13 cellular contexts compared by ENCODE assay signal in the genomic region with DNA sequence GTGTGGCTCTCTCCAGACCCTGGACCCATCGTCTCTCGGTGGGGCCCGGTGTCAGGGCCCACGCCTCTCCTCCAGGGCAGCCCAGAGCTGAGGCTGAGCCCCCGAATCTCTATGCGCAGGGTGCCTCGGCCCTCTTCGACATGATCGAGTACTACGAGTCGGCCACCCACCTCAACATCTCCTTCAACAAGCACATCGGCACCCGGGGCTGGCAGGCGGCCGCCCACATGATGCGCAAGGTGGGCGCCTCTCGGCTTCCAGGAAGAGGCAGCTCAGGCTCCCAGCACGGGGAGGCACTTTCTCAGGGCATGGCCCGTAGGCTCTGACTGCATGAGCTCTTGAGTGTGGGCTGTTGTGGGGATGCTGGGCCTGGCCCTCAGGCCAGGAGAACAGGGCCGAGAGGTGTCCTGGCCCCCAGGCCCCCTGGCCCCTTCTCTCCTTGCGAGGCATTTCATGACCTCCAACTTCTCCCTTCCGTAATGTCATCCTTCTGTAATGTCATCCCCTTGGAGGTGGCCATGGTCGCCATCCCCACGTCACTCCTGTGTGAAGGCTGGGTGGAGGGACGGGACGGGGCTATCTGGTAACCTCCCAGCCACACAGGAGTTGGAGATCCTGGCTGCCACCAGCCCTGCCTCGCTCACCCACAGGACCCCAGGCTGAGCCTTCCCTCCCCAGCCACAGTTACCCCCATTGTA. TPM values are rescaled to one million over a fixed set of nuclear protein-coding genes. Genes with fewer than 3 reads are reported as not detected.
DNase-seq lines count a peak whose midpoint lies in the region; ATAC-seq, FAIRE-seq and TF ChIP-seq lines count a peak whose summit lies in the region.
"Had no signal": no experiment of that assay in that cellular context is flagged by ENCODE, and none has a peak within 500 bp of the region (broad histone marks: within the 10 kb centered on the region; RNA-seq: fewer than 3 reads in every experiment).

No MANE protein-coding gene starts in this region.

- ATAC-seq in activated T-helper 17 cell treated with anti-CD3 and anti-CD28 coated beads, Interleukin-2, amount 50 U/mL, for 72 hours (replicated peaks) = no peak
- no peak for ATAC-seq in HG02938 (IDR thresholded peaks at IDR 0.05; ENCODE audit: unreplicated experiment)
- ATAC-seq in lower lobe of right lung = no peak
- ATAC-seq: GM23338 had no signal

- peaks cover 16% of the 10 kb centered on the region for H3K36me3 Mint-ChIP-seq in activated T-helper 17 cell treated with anti-CD3 and anti-CD28 coated beads, Interleukin-2, amount 50 U/mL, for 72 hours (ENCODE audit: low read depth)

- no peaks in the 10 kb centered on the region for H3K9me3 ChIP-seq in H1 (ENCODE audit: insufficient read depth in 2 of 2, low read depth in 1 of 2, low read length in 1 of 2)
- H3K9me3 ChIP-seq in lower lobe of right lung = no peaks in the 10 kb centered on the region
- no peaks in the 10 kb centered on the region for H3K9me3 ChIP-seq in Peyer's patch
- H3K9me3 ChIP-seq: HAP-1 had no signal

- H3K14ac ChIP-seq in H1 (ENCODE audit: insufficient read length) = no peak overlapping the region

- POLR2A ChIA-PET in H1 (lab: Charles Lee; ENCODE audit: partially characterized antibody) = interaction anchor here (1.9 kb wide), 1 partner anchor 10 kb away, joined by 4 read pairs; no protein-coding TSS in a partner anchor

- CTCF ChIA-PET in H1 (lab: Charles Lee; ENCODE audit: partially characterized antibody) = interaction anchor here (1.0 to 5.6 kb wide), 6 partner anchors 11 to 24 kb away, joined by 3 to 44 read pairs (median 4); no protein-coding TSS in a partner anchor

- H3K4me1 Mint-ChIP-seq in activated T-helper 17 cell treated with anti-CD3 and anti-CD28 coated beads, Interleukin-2, amount 50 U/mL, for 72 hours = peaks cover 5% of the 10 kb centered on the region

- no peaks in the 10 kb centered on the region for H3K9me3 Mint-ChIP-seq in activated T-helper 17 cell treated with anti-CD3 and anti-CD28 coated beads, Interleukin-2, amount 50 U/mL, for 72 hours
- H3K9me3 Mint-ChIP-seq: GM23338 had no signal

- peak overlapping the region; percentile 66; the same call in 1 of the 2 replicates for H2BK5ac ChIP-seq in H1 (ENCODE audit: low read depth, low read length)

- H3K4me3 ChIP-seq in H1 (ENCODE audit: extremely low read depth in 1 of 4, insufficient read depth in 2 of 4, low read depth in 3 of 4, low read length in 4 of 4) = no peak overlapping the region
- no peak overlapping the region for H3K4me3 ChIP-seq in lower lobe of right lung
- no peak overlapping the region for H3K4me3 ChIP-seq in Peyer's patch
- H3K4me3 ChIP-seq: GM23338, HAP-1 had no signal

- no peak for TF ChIP-seq CTCF in H1 (IDR thresholded peaks at IDR 0.05; ENCODE audit: control extremely low read depth in 1 of 3, insufficient read depth in 1 of 3, low read depth in 1 of 3, low read length in 3 of 3)
- TF ChIP-seq CTCF in lower lobe of right lung (IDR thresholded peaks at IDR 0.05) = no peak
- no peak for TF ChIP-seq CTCF in Peyer's patch (IDR thresholded peaks at IDR 0.05)

- H2AFZ ChIP-seq in H1 (ENCODE audit: low read length) = no peak overlapping the region
- H2AFZ ChIP-seq: GM23338 had no signal

- no peak overlapping the region for H2BK12ac ChIP-seq in H1 (ENCODE audit: low read depth, low read length)

- H3K27me3 ChIP-seq in H1 (replicated peaks in 1 of 4; ENCODE audit: control insufficient read depth in 3 of 4, extremely low read depth in 1 of 4, insufficient read depth in 3 of 4, low read length in 3 of 4) (no peaks in the 10 kb centered on the region), lower lobe of right lung (ENCODE audit: low read depth) (no peaks in the 10 kb centered on the region), Peyer's patch (no peaks in the 10 kb centered on the region)

- WGBS in H1 (ENCODE audit: extremely low coverage in 1 of 2, insufficient coverage in 1 of 2, insufficient read length in 1 of 2, insufficient replicate concordance in 2 of 2, low coverage in 1 of 2, low lambda C conversion rate in 2 of 2, missing lambda C conversion rate in 1 of 2), 2 experiments = 93% methylated on average over 27 of the region's 28 CpGs; no CpG with 5 or more reads in 1 of the 2 experiments

- no peak overlapping the region for H2BK15ac ChIP-seq in H1 (ENCODE audit: low read length)

- H3K27me3 Mint-ChIP-seq in activated T-helper 17 cell treated with anti-CD3 and anti-CD28 coated beads, Interleukin-2, amount 50 U/mL, for 72 hours = no peaks in the 10 kb centered on the region

- H4K5ac ChIP-seq in H1 (ENCODE audit: insufficient read length, low read depth, low read length) = no peak overlapping the region

- no peak overlapping the region for H4K91ac ChIP-seq in H1 (replicated peaks; ENCODE audit: insufficient read length, low read length)

- H3K23me2 ChIP-seq in H1 (ENCODE audit: low read depth, low read length) = no peaks in the 10 kb centered on the region

- H3K27ac ChIP-seq in H1 (ENCODE audit: low read depth, low read length) = no peak overlapping the region
- no peak overlapping the region for H3K27ac ChIP-seq in lower lobe of right lung
- H3K27ac ChIP-seq in Peyer's patch = no peak overlapping the region
- H3K27ac ChIP-seq: 22Rv1, HL-60 had no signal

- H3K4me2 ChIP-seq in H1 (ENCODE audit: insufficient read depth in 1 of 2, low read depth in 2 of 2, low read length in 2 of 2) = no peak overlapping the region
- H3K4me2 ChIP-seq: GM23338 had no signal

- TF ChIP-seq POLR2A in GM12892 (IDR thresholded peaks at IDR 0.05; ENCODE audit: low read depth, low read length) = no peak
- no peak for TF ChIP-seq POLR2A in H1 (IDR thresholded peaks at IDR 0.05; ENCODE audit: control extremely low read depth in 1 of 2, low read depth in 2 of 2, low read length in 2 of 2)
- no peak for TF ChIP-seq POLR2A in Peyer's patch (IDR thresholded peaks at IDR 0.05)

- H2BK120ac ChIP-seq in H1 (replicated peaks; ENCODE audit: low read depth, low read length) = no peak overlapping the region

- peaks cover 3 to 11% of the 10 kb centered on the region in 2 experiments for H4K20me1 ChIP-seq in H1 (replicated peaks in 1 of 2; ENCODE audit: control insufficient read depth in 1 of 2, insufficient read depth in 2 of 2, low read length in 2 of 2)

- no peak for TF ChIP-seq RAD21 in H1 (IDR thresholded peaks at IDR 0.05 in 1 of 2, conservative IDR thresholded peaks at IDR 0.05 in 1 of 2; ENCODE audit: low read depth in 2 of 2, low read length in 2 of 2)

- H3K79me2 ChIP-seq in H1 (ENCODE audit: control insufficient read depth in 1 of 2, insufficient read depth in 2 of 2, low read length in 2 of 2) = peaks cover 0 to 5% of the 10 kb centered on the region in 2 experiments; a peak in 1 of 4 replicates

- H3K23ac ChIP-seq in H1 (ENCODE audit: insufficient read length) = no peak overlapping the region

- H3K56ac ChIP-seq in H1 (replicated peaks; ENCODE audit: insufficient read length, low read depth, low read length) = no peak overlapping the region

- H3K18ac ChIP-seq in H1 (ENCODE audit: extremely low read depth, low read length) = no peak overlapping the region

- no peak overlapping the region for H3K4me3 Mint-ChIP-seq in activated T-helper 17 cell treated with anti-CD3 and anti-CD28 coated beads, Interleukin-2, amount 50 U/mL, for 72 hours
- H3K4me3 Mint-ChIP-seq: GM23338 had no signal

- no peak for TF ChIP-seq EP300 in H1 (IDR thresholded peaks at IDR 0.05; ENCODE audit: borderline replicate concordance in 1 of 2, low read depth in 2 of 2, low read length in 2 of 2)

- H2AK5ac ChIP-seq in H1 (ENCODE audit: low read depth, low read length) = no peak overlapping the region

- peak; percentile 25 for DNase-seq in GM12892 (ENCODE audit: insufficient read length)
- no peak for DNase-seq in H1 (ENCODE audit: low read depth in 1 of 2, low spot score in 2 of 2)
- DNase-seq in nucleus accumbens (lab: John Stamatoyannopoulos, UW) = peak in 31 of 56 donors; percentile 5 to 80 (median 35)
- no peak for DNase-seq in lower lobe of right lung
- no peak for DNase-seq in D341Med (ENCODE audit: low spot score)
- DNase-seq in Peyer's patch = no peak
- DNase-seq: DMS 273 treated with DMSO at 0.1 percent for 48 hours had no signal

- H3K36me3 ChIP-seq in H1 (ENCODE audit: control insufficient read depth in 2 of 4, insufficient read depth in 4 of 4, low read length in 3 of 4) = peaks cover 2 to 17% (median 7%) of the 10 kb centered on the region in 4 experiments; a peak in 5 of 8 replicates
- peaks cover 58% of the 10 kb centered on the region for H3K36me3 ChIP-seq in lower lobe of right lung
- peaks cover 0 to 61% (median 0%) of the 10 kb centered on the region in 3 donors for H3K36me3 ChIP-seq in Peyer's patch

- peak overlapping the region; percentile 20 for H3K27ac Mint-ChIP-seq in activated T-helper 17 cell treated with anti-CD3 and anti-CD28 coated beads, Interleukin-2, amount 50 U/mL, for 72 hours
- H3K27ac Mint-ChIP-seq: GM23338 had no signal

- H3K79me1 ChIP-seq in H1 (ENCODE audit: low read depth, low read length) = peaks cover 12% of the 10 kb centered on the region

- no peak for FAIRE-seq in GM12892 (lab: Jason Lieb, UNC)
- no peak for FAIRE-seq in H1 (lab: Jason Lieb, UNC)

- intact Hi-C loops in lower lobe of right lung (cut with DNase I) = no loop called here

- H4K8ac ChIP-seq in H1 (ENCODE audit: extremely low read depth, insufficient read depth, low read length) = no peak overlapping the region

- no peak overlapping the region; a peak in 1 of 7 replicates for H3K9ac ChIP-seq in H1 (replicated peaks in 1 of 4; ENCODE audit: extremely low read depth in 1 of 4, low read depth in 3 of 4, low read length in 3 of 4)

- H2BK20ac ChIP-seq in H1 (ENCODE audit: low read length) = no peak overlapping the region

- H3K4ac ChIP-seq in H1 (replicated peaks; ENCODE audit: insufficient read length, low read depth, low read length) = no peak overlapping the region

- peaks cover 0 to 12% (median 6%) of the 10 kb centered on the region in 4 experiments; a peak in 5 of 7 replicates for H3K4me1 ChIP-seq in H1 (replicated peaks in 1 of 4; ENCODE audit: control insufficient read depth in 3 of 4, insufficient read depth in 4 of 4, low read length in 3 of 4)
- H3K4me1 ChIP-seq in lower lobe of right lung = no peaks in the 10 kb centered on the region
- peaks cover 0 to 6% (median 0%) of the 10 kb centered on the region in 4 donors for H3K4me1 ChIP-seq in Peyer's patch
- H3K4me1 ChIP-seq: HAP-1 had no signal

RNA-seq across cellular contexts. Expression of gene NKPD1, which starts 19.4 kb away (rescaled TPM):
- polyA plus RNA-seq in GM12892 (2012; ENCODE audit: missing spikeins) = 0.11 TPM
- under 1 TPM; 0.06 to 0.40 TPM for total RNA-seq in activated T-helper 17 cell treated with anti-CD3 and anti-CD28 coated beads, Interleukin-2, amount 50 U/mL, for 72 hours
- 0.38 and 0.39 TPM in 2 replicates for total RNA-seq in H1 (2021; fragmentation: NEBNext Ultra II Directional; extraction: Animal tissue kit (Norgen Biotek cat#: 25700))
- 0.30 and 0.55 TPM in 2 replicates for polyA plus RNA-seq in H1 (2011; rRNA removed)
- polyA plus RNA-seq in H1 (2011; cell fraction: cytosol; rRNA removed) = 0.69 TPM
- 0.73 TPM for polyA plus RNA-seq in H1 (2011; cell fraction: nucleus; rRNA removed)
- polyA plus RNA-seq in H1 (2012, experiment 1 of 2) = 0.22 to 0.24 TPM (median 0.23 TPM) in 3 of 4 replicates, not detected in the other
- 0.20 TPM for polyA plus RNA-seq in H1 (2012, experiment 2 of 2)
- 0.22 TPM for polyA plus RNA-seq in H1 (2013, experiment 1 of 2)
- 0.26 TPM for polyA plus RNA-seq in H1 (2013, experiment 2 of 2)
- polyA minus RNA-seq in H1 (2011; rRNA and poly(A)+ RNA removed) = 0.22 and 0.32 TPM in 2 replicates
- not detected for polyA minus RNA-seq in H1 (2011; cell fraction: cytosol; rRNA and poly(A)+ RNA removed)
- polyA minus RNA-seq in H1 (2011; cell fraction: nucleus; rRNA and poly(A)+ RNA removed) = 0.80 TPM
- total RNA-seq in lower lobe of right lung (not detected), Peyer's patch (under 1 TPM in 2 of 4 donors, not detected in 2; 0.35 to 0.40 TPM)

RNA-seq across cellular contexts. Expression of gene TRAPPC6A, which starts 36.7 kb away (rescaled TPM):
- polyA plus RNA-seq in GM12892 (2012; ENCODE audit: missing spikeins) = 41.1 TPM
- 10 to 100 TPM; 12.9 to 32.1 TPM for total RNA-seq in activated T-helper 17 cell treated with anti-CD3 and anti-CD28 coated beads, Interleukin-2, amount 50 U/mL, for 72 hours
- total RNA-seq in H1 (2021; fragmentation: NEBNext Ultra II Directional; extraction: Animal tissue kit (Norgen Biotek cat#: 25700)) = 30.5 and 31.8 TPM in 2 replicates
- polyA plus RNA-seq in H1 (2011; rRNA removed) = 130 and 144 TPM in 2 replicates
- polyA plus RNA-seq in H1 (2011; cell fraction: cytosol; rRNA removed) = 127 TPM
- polyA plus RNA-seq in H1 (2011; cell fraction: nucleus; rRNA removed) = 71.3 TPM
- polyA plus RNA-seq in H1 (2012, experiment 1 of 2) = 38.7 to 84.3 TPM (median 76.0 TPM) in 4 replicates
- 102 TPM for polyA plus RNA-seq in H1 (2012, experiment 2 of 2)
- 35.8 TPM for polyA plus RNA-seq in H1 (2013, experiment 1 of 2)
- polyA plus RNA-seq in H1 (2013, experiment 2 of 2) = 35.4 TPM
- polyA minus RNA-seq in H1 (2011; rRNA and poly(A)+ RNA removed) = 9.3 and 13.3 TPM in 2 replicates
- 17.0 TPM for polyA minus RNA-seq in H1 (2011; cell fraction: cytosol; rRNA and poly(A)+ RNA removed)
- 10.3 TPM for polyA minus RNA-seq in H1 (2011; cell fraction: nucleus; rRNA and poly(A)+ RNA removed)
- total RNA-seq in lower lobe of right lung = 18.4 TPM
- 10 to 100 TPM; 11.4 to 58.6 (median 21.6) TPM for total RNA-seq in Peyer's patch

RNA-seq across cellular contexts. Expression of gene BLOC1S3, which starts 37.2 kb away (rescaled TPM):
- 3.3 TPM for polyA plus RNA-seq in GM12892 (2012; ENCODE audit: missing spikeins)
- total RNA-seq in activated T-helper 17 cell treated with anti-CD3 and anti-CD28 coated beads, Interleukin-2, amount 50 U/mL, for 72 hours = 10 to 100 TPM; 13.9 to 16.7 TPM
- total RNA-seq in H1 (2021; fragmentation: NEBNext Ultra II Directional; extraction: Animal tissue kit (Norgen Biotek cat#: 25700)) = 6.0 and 8.0 TPM in 2 replicates
- polyA plus RNA-seq in H1 (2011; rRNA removed) = 6.1 and 7.6 TPM in 2 replicates
- 3.2 TPM for polyA plus RNA-seq in H1 (2011; cell fraction: cytosol; rRNA removed)
- polyA plus RNA-seq in H1 (2011; cell fraction: nucleus; rRNA removed) = 5.1 TPM
- polyA plus RNA-seq in H1 (2012, experiment 1 of 2) = 4.5 to 6.2 TPM (median 5.0 TPM) in 4 replicates
- polyA plus RNA-seq in H1 (2012, experiment 2 of 2) = 3.8 TPM
- polyA plus RNA-seq in H1 (2013, experiment 1 of 2) = 5.2 TPM
- 6.0 TPM for polyA plus RNA-seq in H1 (2013, experiment 2 of 2)
- 4.8 and 6.4 TPM in 2 replicates for polyA minus RNA-seq in H1 (2011; rRNA and poly(A)+ RNA removed)
- polyA minus RNA-seq in H1 (2011; cell fraction: cytosol; rRNA and poly(A)+ RNA removed) = 4.0 TPM
- polyA minus RNA-seq in H1 (2011; cell fraction: nucleus; rRNA and poly(A)+ RNA removed) = 8.1 TPM
- total RNA-seq in lower lobe of right lung = 15.9 TPM
- total RNA-seq in Peyer's patch = 10 to 100 TPM in 2 of 4 donors, 1 to 10 TPM in 2; 6.6 to 18.0 (median 10.3) TPM

RNA-seq across cellular contexts. Expression of gene PPP1R37, which starts 48.4 kb away (rescaled TPM):
- 6.2 TPM for polyA plus RNA-seq in GM12892 (2012; ENCODE audit: missing spikeins)
- 10 to 100 TPM; 19.8 to 27.7 TPM for total RNA-seq in activated T-helper 17 cell treated with anti-CD3 and anti-CD28 coated beads, Interleukin-2, amount 50 U/mL, for 72 hours
- 25.7 and 27.0 TPM in 2 replicates for total RNA-seq in H1 (2021; fragmentation: NEBNext Ultra II Directional; extraction: Animal tissue kit (Norgen Biotek cat#: 25700))
- 14.6 and 22.5 TPM in 2 replicates for polyA plus RNA-seq in H1 (2011; rRNA removed)
- polyA plus RNA-seq in H1 (2011; cell fraction: cytosol; rRNA removed) = 23.0 TPM
- polyA plus RNA-seq in H1 (2011; cell fraction: nucleus; rRNA removed) = 71.7 TPM
- 22.9 to 30.5 TPM (median 24.6 TPM) in 4 replicates for polyA plus RNA-seq in H1 (2012, experiment 1 of 2)
- polyA plus RNA-seq in H1 (2012, experiment 2 of 2) = 16.5 TPM
- polyA plus RNA-seq in H1 (2013, experiment 1 of 2) = 12.6 TPM
- polyA plus RNA-seq in H1 (2013, experiment 2 of 2) = 11.6 TPM
- 7.8 and 11.9 TPM in 2 replicates for polyA minus RNA-seq in H1 (2011; rRNA and poly(A)+ RNA removed)
- polyA minus RNA-seq in H1 (2011; cell fraction: cytosol; rRNA and poly(A)+ RNA removed) = 16.8 TPM
- 25.7 TPM for polyA minus RNA-seq in H1 (2011; cell fraction: nucleus; rRNA and poly(A)+ RNA removed)
- total RNA-seq in lower lobe of right lung = 29.1 TPM
- 10 to 100 TPM; 41.8 to 75.1 (median 54.2) TPM for total RNA-seq in Peyer's patch

Comparison
In these comparisons a context has a peak if more than half of its experiments do, and no peak if none do; other contexts are left out.
1. DNase-seq: peak in GM12892 (single experiment) and nucleus accumbens (31 of 56); none in H1 (0 of 2), lower lobe of right lung (single experiment), D341Med (single experiment) and Peyer's patch (0 of 3).